2 cellular contexts compared by ENCODE assay signal in genomic region chr3:195859061-195859845, GRCh38.
TF ChIP-seq lines count a peak whose summit lies in the region.

No MANE protein-coding gene starts in this region.

TF ChIP-seq in HCT116, 20 proteins besides CTCF, POLR2A, EP300 and RAD21:
- TF ChIP-seq SP1 (IDR thresholded peaks at IDR 0.05; ENCODE audit: low read depth) (no peak), ATF3 (IDR thresholded peaks at IDR 0.05) (no peak), MAX (IDR thresholded peaks at IDR 0.05) (no peak), POLR2AphosphoS5 (IDR thresholded peaks at IDR 0.05; ENCODE audit: low read depth, low read length) (no peak), EZH2 (IDR thresholded peaks at IDR 0.05) (no peak), TCF7L2 (IDR thresholded peaks at IDR 0.05; ENCODE audit: borderline replicate concordance, extremely low read depth, insufficient read depth, insufficient read length) (no peak), ZFX (IDR thresholded peaks at IDR 0.05) (no peak)

TF ChIP-seq in H1, 55 proteins besides CTCF, POLR2A, EP300 and RAD21:
- TF ChIP-seq JUND (IDR thresholded peaks at IDR 0.05; ENCODE audit: low read length) (no peak), CEBPB (IDR thresholded peaks at IDR 0.05; ENCODE audit: low read depth, low read length) (peak; percentile 62), TEAD4 (IDR thresholded peaks at IDR 0.05; ENCODE audit: low read depth, low read length) (0 out of 2 replicates have a peak, but pooled peaks have one; percentile 13), E2F6 (IDR thresholded peaks at IDR 0.05) (no peak), YY1 (IDR thresholded peaks at IDR 0.05; ENCODE audit: low read depth, low read length) (no peak), ASH2L (IDR thresholded peaks at IDR 0.05; ENCODE audit: low read length) (peak; percentile 17)
